17 cellular contexts compared by ENCODE assay signal in genomic region chr3:125349556-125350165, GRCh38. TPM values are rescaled to one million over a fixed set of nuclear protein-coding genes. Genes with fewer than 3 reads are reported as not detected.
DNase-seq lines count a peak whose midpoint lies in the region; ATAC-seq, FAIRE-seq and TF ChIP-seq lines count a peak whose summit lies in the region.
"Had no signal": no experiment of that assay in that cellular context is flagged by ENCODE, and none has a peak within 500 bp of the region (broad histone marks: within the 10 kb centered on the region; RNA-seq: fewer than 3 reads in every experiment).

No MANE protein-coding gene starts in this region.

- no peak overlapping the region for H3K4me3 Mint-ChIP-seq in CD14-positive monocyte
- H3K4me3 Mint-ChIP-seq: H9 had no signal

- H3K36me3 ChIP-seq in neutrophil = no peaks in the 10 kb centered on the region

- no peaks in the 10 kb centered on the region for H3K27me3 Mint-ChIP-seq in CD14-positive monocyte (ENCODE audit: low read depth in 3 of 3)

- DNase-seq in CD14-positive monocyte (ENCODE audit: low spot score) = no peak
- DNase-seq in GM18507 (ENCODE audit: extremely low spot score, insufficient read length, low read depth) = no peak
- peak; percentile 19 for DNase-seq in astrocyte of the spinal cord (ENCODE audit: low read depth, low spot score)
- DNase-seq in H4 (ENCODE audit: low spot score) = no peak
- DNase-seq in COR-L47 (lab: John Stamatoyannopoulos, UW) = no peak
- DNase-seq: DND-41, H9, MM.1S, NCI-H1105, NCI-H187, NCI-H748 treated with DMSO at 0.1 percent for 48 hours had no signal

- H3K27ac Mint-ChIP-seq in CD14-positive monocyte = peak overlapping the region in 4 of 7 donors; percentile 1 to 72 (median 34)

- in situ Hi-C loops in astrocyte of the spinal cord (cut with HindIII; ENCODE audit: low sequenced_read_pairs) = no loop called here

- no peak for ATAC-seq in GM19455 (IDR thresholded peaks at IDR 0.05; ENCODE audit: unreplicated experiment)
- ATAC-seq in GM21526 (IDR thresholded peaks at IDR 0.05; ENCODE audit: low FRiP score, unreplicated experiment) = no peak

- TF ChIP-seq CTCF in CD14-positive monocyte (IDR thresholded peaks at IDR 0.05) = no peak
- TF ChIP-seq CTCF in astrocyte of the spinal cord (IDR thresholded peaks at IDR 0.05; ENCODE audit: low read depth, low read length) = no peak
- TF ChIP-seq CTCF in neutrophil (IDR thresholded peaks at IDR 0.05) = no peak

- peaks cover 0 to 3% of the 10 kb centered on the region in 2 experiments for H3K4me1 ChIP-seq in neutrophil (ENCODE audit: control insufficient read depth in 1 of 2, insufficient read depth in 1 of 2, low read depth in 1 of 2, low read length in 1 of 2)

- peak overlapping the region; percentile 25 for H3K27ac ChIP-seq in neutrophil
- H3K27ac ChIP-seq: C4-2B had no signal

- H3K4me3 ChIP-seq in astrocyte of the spinal cord (ENCODE audit: low read depth, low read length) (no peak overlapping the region), neutrophil (ENCODE audit: low read depth in 1 of 2, low read length in 1 of 2) (no peak overlapping the region)

- H3K4me1 Mint-ChIP-seq in CD14-positive monocyte = peaks cover 46% of the 10 kb centered on the region

- intact Hi-C loops in CD14-positive monocyte (cut with micrococcal nuclease) = no loop called here

- no peaks in the 10 kb centered on the region for H3K9me3 ChIP-seq in neutrophil

- peaks cover 3 to 11% of the 10 kb centered on the region in 2 donors for H3K36me3 Mint-ChIP-seq in CD14-positive monocyte

- H3K9me3 Mint-ChIP-seq in CD14-positive monocyte = peaks cover 0 to 7% (median 2%) of the 10 kb centered on the region in 7 donors

- H3K27me3 ChIP-seq in neutrophil = no peaks in the 10 kb centered on the region

- peak; percentile 62 for FAIRE-seq in GM18507 (lab: Jason Lieb, UNC)
- FAIRE-seq: A204.1, D721Med had no signal

RNA-seq across cellular contexts. Expression of gene ZNF148, which starts 25.5 kb away (rescaled TPM):
- polyA plus RNA-seq in CD14-positive monocyte = 10 to 100 TPM; 34.1 to 48.4 TPM
- total RNA-seq in H4 (2014; rRNA removed; shearing (Covaris generic)) = 17.4 and 22.1 TPM in 2 replicates
